Comparison of ENCODE assay signal across 22 cellular contexts in genomic region chr9:88396836-88397577, GRCh38. TPM values are rescaled to one million over a fixed set of nuclear protein-coding genes. Genes with fewer than 3 reads are reported as not detected.
A peak's percentile ranks its signal among the peaks of the same experiment; 100 is the strongest.
DNase-seq lines count a peak whose midpoint lies in the region; TF ChIP-seq lines count a peak whose summit lies in the region.
"Had no signal": no experiment of that assay in that cellular context is flagged by ENCODE, and none has a peak within 500 bp of the region (broad histone marks: within the 10 kb centered on the region; RNA-seq: fewer than 3 reads in every experiment).

No MANE protein-coding gene starts in this region.

- H3K27me3 Mint-ChIP-seq in mesothelial cell of epicardium (ENCODE audit: low read depth) = no peaks in the 10 kb centered on the region
- H3K27me3 Mint-ChIP-seq: natural killer cell treated with Interleukin-12 subunit alpha and Interleukin-12 subunit beta and Interleukin-15 and Interleukin-18, amount 100 ng/mL, for 72 hours had no signal

- peaks cover 46% of the 10 kb centered on the region for H3K4me1 Mint-ChIP-seq in mesothelial cell of epicardium

- H3K4me1 ChIP-seq in SJSA1 (replicated peaks) (peaks cover 61% of the 10 kb centered on the region), BE2C (peaks cover 3% of the 10 kb centered on the region; the same call in 1 of the 2 replicates)

- no peak overlapping the region for H3K4me3 Mint-ChIP-seq in mesothelial cell of epicardium
- H3K4me3 Mint-ChIP-seq: natural killer cell treated with Interleukin-12 subunit alpha and Interleukin-12 subunit beta and Interleukin-15 and Interleukin-18, amount 100 ng/mL, for 72 hours; T-helper 1 cell treated with Interleukin-12 subunit alpha and Interleukin-12 subunit beta and Interleukin-4 antibody, amounts not matched to agents 30 μg/mL and 1 μg/mL, for 36 hours had no signal

- DNase-seq in EH (ENCODE audit: low read depth) = peak; percentile 66
- peak in 1 of 2 experiments; percentile 29 for DNase-seq in SJSA1 (ENCODE audit: low read depth in 1 of 2, low spot score in 2 of 2)
- peak; percentile 19 for DNase-seq in dermis blood vessel endothelial cell
- no peak for DNase-seq in mesothelial cell of epicardium (ENCODE audit: low spot score in 2 of 2, unreplicated experiment in 2 of 2)
- DNase-seq in T-helper 1 cell = no peak
- DNase-seq in BE2C = no peak
- no peak for DNase-seq in HT-29 (ENCODE audit: low spot score)
- DNase-seq in RKO (ENCODE audit: low spot score) = no peak
- DNase-seq: activated gamma-delta T cell; brain microvascular endothelial cell; DMS153; effector memory CD4-positive, alpha-beta T cell; MV-4-11; NCI-H82; retina; RPMI8226; stimulated activated CD4-positive, alpha-beta T cell treated with anti-CD3 and anti-CD28 coated beads, Interleukin-1b, Interleukin-23, amount 100 ng/mL, for 48 hours; substantia nigra had no signal

- peaks cover 14% of the 10 kb centered on the region for H3K36me3 Mint-ChIP-seq in mesothelial cell of epicardium
- H3K36me3 Mint-ChIP-seq: natural killer cell treated with Interleukin-12 subunit alpha and Interleukin-12 subunit beta and Interleukin-15 and Interleukin-18, amount 100 ng/mL, for 72 hours had no signal

- TF ChIP-seq CTCF in mesothelial cell of epicardium (IDR thresholded peaks at IDR 0.05; ENCODE audit: unreplicated experiment) (no peak), BE2C (IDR thresholded peaks at IDR 0.05; ENCODE audit: low read depth, low read length) (no peak)

- H3K27ac ChIP-seq in SJSA1 = peak overlapping the region; percentile 14; the same call in 1 of the 2 replicates
- H3K27ac ChIP-seq: BLaER1 treated with 17β-estradiol and CSF1 and Interleukin-3, amounts not matched to agents 10 nM and 100 nM; brain microvascular endothelial cell; gastroesophageal sphincter had no signal

- H3K4me3 ChIP-seq in SJSA1 (no peak overlapping the region), BE2C (ENCODE audit: low read depth, low read length) (no peak overlapping the region)
- H3K4me3 ChIP-seq: BLaER1 treated with 17β-estradiol and CSF1 and Interleukin-3, amounts not matched to agents 10 nM and 100 nM; gastroesophageal sphincter had no signal

- no peaks in the 10 kb centered on the region for H3K27me3 ChIP-seq in SJSA1 (replicated peaks)
- H3K27me3 ChIP-seq in BE2C = no peaks in the 10 kb centered on the region
- H3K27me3 ChIP-seq: BLaER1 treated with 17β-estradiol and CSF1 and Interleukin-3, amounts not matched to agents 10 nM and 100 nM; brain microvascular endothelial cell; gastroesophageal sphincter had no signal

- H3K36me3 ChIP-seq in SJSA1 (peaks cover 22% of the 10 kb centered on the region), BE2C (peaks cover 6% of the 10 kb centered on the region; the same call in 1 of the 2 replicates)
- H3K36me3 ChIP-seq: brain microvascular endothelial cell, gastroesophageal sphincter had no signal

- peak overlapping the region; percentile 89 for H3K27ac Mint-ChIP-seq in mesothelial cell of epicardium
- H3K27ac Mint-ChIP-seq: natural killer cell treated with Interleukin-12 subunit alpha and Interleukin-12 subunit beta and Interleukin-15 and Interleukin-18, amount 100 ng/mL, for 72 hours; T-helper 1 cell treated with Interleukin-12 subunit alpha and Interleukin-12 subunit beta and Interleukin-4 antibody, amounts not matched to agents 30 μg/mL and 1 μg/mL, for 36 hours had no signal

- H3K9me3 Mint-ChIP-seq in mesothelial cell of epicardium = no peaks in the 10 kb centered on the region
- H3K9me3 Mint-ChIP-seq: natural killer cell treated with Interleukin-12 subunit alpha and Interleukin-12 subunit beta and Interleukin-15 and Interleukin-18, amount 100 ng/mL, for 72 hours; T-helper 1 cell treated with Interleukin-12 subunit alpha and Interleukin-12 subunit beta and Interleukin-4 antibody, amounts not matched to agents 30 μg/mL and 1 μg/mL, for 36 hours had no signal

- H3K9me3 ChIP-seq in SJSA1 (replicated peaks) (no peaks in the 10 kb centered on the region), BE2C (no peaks in the 10 kb centered on the region)
- H3K9me3 ChIP-seq: gastroesophageal sphincter had no signal

RNA-seq across cellular contexts. Expression of gene SPIN1, which starts 8.8 kb away (rescaled TPM):
- 91.1 and 105 TPM in 2 replicates for total RNA-seq in SJSA1 (2014; rRNA removed; shearing (Covaris generic))
- 72.0 and 79.0 TPM in 2 replicates for total RNA-seq in dermis blood vessel endothelial cell
- total RNA-seq in mesothelial cell of epicardium = 181 to 194 TPM (median 187 TPM) in 3 replicates
- polyA plus RNA-seq in BE2C (2012; ENCODE audit: insufficient read depth, insufficient read length, low read depth) = 33.3 TPM
- 20.8 and 30.8 TPM in 2 replicates for total RNA-seq in HT-29 (2014; rRNA removed; shearing (Covaris generic))

Comparison
In these comparisons a context has a peak if more than half of its experiments do, and no peak if none do; other contexts are left out.
1. DNase-seq: peak in EH (single experiment) and dermis blood vessel endothelial cell (single experiment); none in mesothelial cell of epicardium (0 of 2), T-helper 1 cell (0 of 5), BE2C (single experiment), HT-29 (single experiment) and RKO (single experiment).